In genomic region chr4:612052-612748, GRCh38 we compare ENCODE assay signal across 19 cellular contexts. TPM values are rescaled to one million over a fixed set of nuclear protein-coding genes. Genes with fewer than 3 reads are reported as not detected.
"Had no signal": no experiment of that assay in that cellular context is flagged by ENCODE, and none has a peak within 500 bp of the region (broad histone marks: within the 10 kb centered on the region; RNA-seq: fewer than 3 reads in every experiment).

No MANE protein-coding gene starts in this region.

- H3K4me1 ChIP-seq: colonic mucosa, esophagus muscularis mucosa, gastroesophageal sphincter, heart right ventricle, lower lobe of right lung, upper lobe of right lung had no signal

- H3K36me3 ChIP-seq: colonic mucosa, esophagus muscularis mucosa, gastroesophageal sphincter, heart right ventricle, lower lobe of right lung, upper lobe of right lung had no signal

- H3K9me3 ChIP-seq: colonic mucosa, esophagus muscularis mucosa, gastroesophageal sphincter, lower lobe of right lung, upper lobe of right lung had no signal

- DNase-seq: activated CD4-positive, alpha-beta T cell treated with anti-CD3 and anti-CD28 coated beads, Interleukin-2, amount 50 U/mL, for 1 hour; activated CD4-positive, CD25-positive, alpha-beta regulatory T cell treated with anti-CD3 and anti-CD28 coated beads, Interleukin-2, amount 50 U/mL, for 72 hours; activated naive CD4-positive, alpha-beta T cell treated with Interleukin-2 at 50 U/mL for 16 hours; central memory CD4-positive, alpha-beta T cell; colonic mucosa; effector CD4-positive, alpha-beta T cell; heart right ventricle; kidney glomerular epithelial cell; lower lobe of right lung; natural killer cell; retina; stimulated activated CD4-positive, alpha-beta T cell treated with anti-CD3 and anti-CD28 coated beads, Interleukin-2, amount 100 ng/mL, for 24 hours; stimulated activated naive CD8-positive, alpha-beta T cell treated with anti-CD3 and anti-CD28 coated beads, Interleukin-15, amount 100 ng/mL, for 72 hours; upper lobe of right lung had no signal

- H3K4me3 ChIP-seq: colonic mucosa, esophagus muscularis mucosa, gastroesophageal sphincter, heart right ventricle, lower lobe of right lung, upper lobe of right lung had no signal

- H3K27ac ChIP-seq: colonic mucosa, esophagus muscularis mucosa, gastroesophageal sphincter, heart right ventricle, lower lobe of right lung, upper lobe of right lung, VCaP had no signal

- ATAC-seq: gastroesophageal sphincter; lower lobe of right lung; natural killer cell; stimulated activated naive CD8-positive, alpha-beta T cell treated with anti-CD3 and anti-CD28 coated beads, Interleukin-15, amount 100 ng/mL, for 72 hours; upper lobe of right lung had no signal

- H3K27me3 ChIP-seq: colonic mucosa had no signal

RNA-seq across cellular contexts. Expression of gene TMEM271, which starts 36.1 kb away (rescaled TPM):
- total RNA-seq: activated T-helper 1 cell treated with anti-CD3 and anti-CD28 coated beads, Interleukin-12 subunit alpha, Interleukin-12 subunit beta, Interleukin-2, Interleukin-4 antibody, amounts not matched to agents 30 ng/mL and 10 ng/mL and 1 ng/mL, durations not matched to agents 14 hours and 24 hours and 36 hours; colonic mucosa; endothelial cell of umbilical vein; heart right ventricle; lower lobe of right lung; natural killer cell; upper lobe of right lung had no signal
- polyA plus RNA-seq: endothelial cell of umbilical vein, heart right ventricle had no signal
